ENCODE assay signal across 21 cellular contexts in genomic region chr21:16389622-16390021, GRCh38.
"Had no signal": no experiment of that assay in that cellular context is flagged by ENCODE, and none has a peak within 500 bp of the region (broad histone marks: within the 10 kb centered on the region; RNA-seq: fewer than 3 reads in every experiment).

No MANE protein-coding gene starts in this region.

- H3K4me3 ChIP-seq: K562 had no signal

- H3K27ac ChIP-seq: HL-60, KMS-11, RWPE1 had no signal

- H3K9ac ChIP-seq: KMS-11, SK-N-SH had no signal

- H3K9me3 ChIP-seq: SK-N-SH had no signal

- ATAC-seq: K562, Panc1, PC-3 had no signal

- DNase-seq: Kasumi-1, MM.1S, NCI-H1092 treated with DMSO at 0.1 percent for 48 hours, NCI-H1436, NCI-H187, NCI-H2029, NCI-H2081 treated with DMSO at 0.1 percent for 48 hours, NCI-H2171, NCI-H226, NCI-H446, NCI-H510A, NCI-H524 treated with DMSO at 0.1 percent for 48 hours, SHP77, SK-N-SH, SW 1271 had no signal

- H3K4me2 ChIP-seq: KMS-11, SK-N-SH had no signal
